8 cellular contexts compared by ENCODE assay signal in the genomic region with DNA sequence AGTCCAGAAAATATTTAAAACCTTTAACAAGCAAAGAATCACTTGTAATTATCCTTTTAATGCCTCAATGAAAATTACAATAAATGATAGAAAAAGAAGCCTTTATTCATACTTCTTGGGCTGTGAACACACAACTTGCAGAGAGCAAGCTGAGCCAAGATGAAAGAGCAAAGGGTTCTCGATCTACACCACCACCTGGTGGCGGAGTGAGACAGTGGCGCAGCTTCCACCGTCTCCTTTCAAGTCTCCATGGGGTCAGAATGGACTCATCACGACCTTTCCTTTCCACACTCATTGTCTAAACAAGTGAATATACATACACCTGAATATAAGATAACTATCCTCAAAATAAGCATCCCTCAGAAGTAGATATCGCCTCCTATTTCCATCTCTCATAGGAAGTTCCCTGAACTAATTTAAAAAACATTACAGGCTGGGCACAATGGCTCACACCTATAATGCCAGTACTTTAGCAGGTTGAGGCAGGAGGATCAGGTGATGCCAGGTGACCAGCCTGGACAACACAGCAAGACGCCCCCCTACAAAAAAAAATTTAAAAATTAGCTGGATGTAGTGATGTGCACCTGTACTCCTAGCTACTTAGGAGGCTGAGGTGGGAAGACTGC. TPM values are rescaled to one million over a fixed set of nuclear protein-coding genes. Genes with fewer than 3 reads are reported as not detected.
DNase-seq lines count a peak whose midpoint lies in the region; ATAC-seq, FAIRE-seq and TF ChIP-seq lines count a peak whose summit lies in the region.

No MANE protein-coding gene starts in this region.

- CTCF ChIA-PET in activated CD8-positive, alpha-beta T cell treated with anti-CD3 and anti-CD28 coated beads for 36 hours (lab: Charles Lee) = interaction anchor here (0.6 to 4.5 kb wide), 20 partner anchors 8 to 945 kb away, joined by 3 to 34 read pairs (median 4); no protein-coding TSS in a partner anchor
- CTCF ChIA-PET in endothelial cell of umbilical vein (lab: Charles Lee) = interaction anchor here (0.6 to 5.9 kb wide), 12 partner anchors 11 to 944 kb away, joined by 3 to 62 read pairs (median 3); no protein-coding TSS in a partner anchor

- H4K20me1 ChIP-seq in endothelial cell of umbilical vein (replicated peaks; ENCODE audit: control insufficient read depth, extremely low read depth, insufficient read depth, low read length) = no peaks in the 10 kb centered on the region

- dilution Hi-C loops in endothelial cell of umbilical vein (cut with MboI; ENCODE audit: extremely low pct_ligation_motif_present, low sequenced_read_pairs) = no loop called here

- H3K4me1 ChIP-seq in endothelial cell of umbilical vein (ENCODE audit: control insufficient read depth, extremely low read depth, insufficient read depth, low read length) = peaks cover 6% of the 10 kb centered on the region

- no peaks in the 10 kb centered on the region for H3K36me3 ChIP-seq in endothelial cell of umbilical vein (ENCODE audit: control insufficient read depth in 2 of 2, extremely low read depth in 1 of 2, insufficient read depth in 2 of 2, low read length in 2 of 2)

- no peak overlapping the region for H2AFZ ChIP-seq in endothelial cell of umbilical vein (ENCODE audit: low read depth, low read length)

- intact Hi-C loops in activated CD8-positive, alpha-beta T cell treated with anti-CD3 and anti-CD28 coated beads for 36 hours (cut with micrococcal nuclease) = loop anchor here (5.0 kb wide), 1 partner anchor 945 kb away; no protein-coding TSS in a partner anchor
- intact Hi-C loops in endothelial cell of umbilical vein (cut with micrococcal nuclease) = loop anchor here (1.0 to 5.0 kb wide), 6 partner anchors 63 to 944 kb away; partner anchors contain the start of gene FGFR2

- H3K9me3 Mint-ChIP-seq in activated CD8-positive, alpha-beta T cell treated with anti-CD3 and anti-CD28 coated beads for 36 hours = no peaks in the 10 kb centered on the region

- peak; percentile 70 for TF ChIP-seq CTCF in activated CD8-positive, alpha-beta T cell treated with anti-CD3 and anti-CD28 coated beads for 36 hours (IDR thresholded peaks at IDR 0.05)
- TF ChIP-seq CTCF in endothelial cell of umbilical vein (IDR thresholded peaks at IDR 0.05; ENCODE audit: extremely low read depth in 1 of 2, insufficient read depth in 1 of 2, low read depth in 1 of 2, low read length in 2 of 2) = peak; percentile 82 to 85

- H3K9ac ChIP-seq in endothelial cell of umbilical vein (replicated peaks; ENCODE audit: extremely low read depth, insufficient read depth, low read length) = no peak overlapping the region

- no peak overlapping the region for H3K27ac ChIP-seq in endothelial cell of umbilical vein (ENCODE audit: insufficient read depth, low read depth, low read length)

- peak; percentile 81 for ATAC-seq in activated CD8-positive, alpha-beta T cell treated with anti-CD3 and anti-CD28 coated beads for 36 hours
- no peak for ATAC-seq in GM18505 (IDR thresholded peaks at IDR 0.05; ENCODE audit: unreplicated experiment)

- peaks cover 5% of the 10 kb centered on the region for H3K36me3 Mint-ChIP-seq in activated CD8-positive, alpha-beta T cell treated with anti-CD3 and anti-CD28 coated beads for 36 hours (ENCODE audit: low read depth)

- no peak overlapping the region for H3K27ac Mint-ChIP-seq in activated CD8-positive, alpha-beta T cell treated with anti-CD3 and anti-CD28 coated beads for 36 hours

- no peaks in the 10 kb centered on the region for H3K27me3 ChIP-seq in endothelial cell of umbilical vein (ENCODE audit: control insufficient read depth in 2 of 2, insufficient read depth in 2 of 2, low read length in 2 of 2)

- FAIRE-seq in endothelial cell of umbilical vein (lab: Jason Lieb, UNC) = peak; percentile 79

- H3K9me1 ChIP-seq in endothelial cell of umbilical vein (replicated peaks; ENCODE audit: control insufficient read depth, extremely low read depth, insufficient read depth, low read length) = no peaks in the 10 kb centered on the region

- TF ChIP-seq POLR2A in endothelial cell of umbilical vein (IDR thresholded peaks at IDR 0.05; ENCODE audit: low read depth, low read length) = no peak
- TF ChIP-seq POLR2A in GM18505 (IDR thresholded peaks at IDR 0.05; ENCODE audit: borderline replicate concordance, extremely low read depth, insufficient read depth, insufficient read length) = no peak

- no peaks in the 10 kb centered on the region for H3K4me1 Mint-ChIP-seq in activated CD8-positive, alpha-beta T cell treated with anti-CD3 and anti-CD28 coated beads for 36 hours (ENCODE audit: low read depth)

- no peak overlapping the region for H3K4me3 Mint-ChIP-seq in activated CD8-positive, alpha-beta T cell treated with anti-CD3 and anti-CD28 coated beads for 36 hours

- no peaks in the 10 kb centered on the region for H3K79me2 ChIP-seq in endothelial cell of umbilical vein (ENCODE audit: control insufficient read depth, insufficient read depth, low read length)

- H3K27me3 Mint-ChIP-seq in activated CD8-positive, alpha-beta T cell treated with anti-CD3 and anti-CD28 coated beads for 36 hours = no peaks in the 10 kb centered on the region

- no peak overlapping the region for H3K4me3 ChIP-seq in endothelial cell of umbilical vein (replicated peaks in 1 of 3; ENCODE audit: insufficient read depth in 1 of 3, low read depth in 1 of 3, low read length in 3 of 3)

- BruUV-seq in endothelial cell of umbilical vein (replicated peaks; lab: Mats Ljungman, UMichigan) = no TSS peak

- DNase-seq in DMS53 (lab: John Stamatoyannopoulos, UW) (peak; percentile 76), H4 (ENCODE audit: low spot score) (peak; percentile 50), NCI-H446 treated with DMSO at 0.1 percent for 48 hours (lab: John Stamatoyannopoulos, UW) (peak; percentile 35), endothelial cell of umbilical vein (ENCODE audit: low read depth, low spot score) (peak; percentile 76), middle frontal gyrus (ENCODE audit: extremely low spot score, low spot score) (peak; percentile 52), stromal cell of bone marrow (ENCODE audit: low read depth) (peak; percentile 40)
- peak; percentile 67 for DNase-seq in activated CD8-positive, alpha-beta T cell treated with anti-CD3 and anti-CD28 coated beads for 36 hours

- no peak overlapping the region for H3K4me2 ChIP-seq in endothelial cell of umbilical vein (ENCODE audit: insufficient read depth, low read length)

- no peaks in the 10 kb centered on the region for H3K9me3 ChIP-seq in endothelial cell of umbilical vein (replicated peaks; ENCODE audit: control insufficient read depth, insufficient read depth, low read length)

- POLR2A ChIA-PET in activated CD8-positive, alpha-beta T cell treated with anti-CD3 and anti-CD28 coated beads for 36 hours (lab: Charles Lee) = interaction anchor here (1.5 kb wide), 1 partner anchor 10 kb away, joined by 3 read pairs; no protein-coding TSS in a partner anchor
- POLR2A ChIA-PET in endothelial cell of umbilical vein (lab: Charles Lee) = no interaction called here

TF ChIP-seq in endothelial cell of umbilical vein, 7 proteins besides CTCF, POLR2A, EP300 and RAD21:
- no peak for TF ChIP-seq EZH2 (IDR thresholded peaks at IDR 0.05; ENCODE audit: borderline replicate concordance, low read depth, low read length, severe bottlenecking)
- no peak for TF ChIP-seq POLR2AphosphoS5 (IDR thresholded peaks at IDR 0.05; ENCODE audit: insufficient read depth, low read depth, low read length)
- no peak for TF ChIP-seq JUN (IDR thresholded peaks at IDR 0.05; ENCODE audit: borderline replicate concordance, insufficient read depth, insufficient read length, low read depth)
- no peak for TF ChIP-seq GATA2 (IDR thresholded peaks at IDR 0.05; ENCODE audit: insufficient read depth, insufficient read length, low read depth, low read length)
- no peak for TF ChIP-seq MYC (IDR thresholded peaks at IDR 0.05; ENCODE audit: low read depth, low read length)
- TF ChIP-seq, protein P1, sequence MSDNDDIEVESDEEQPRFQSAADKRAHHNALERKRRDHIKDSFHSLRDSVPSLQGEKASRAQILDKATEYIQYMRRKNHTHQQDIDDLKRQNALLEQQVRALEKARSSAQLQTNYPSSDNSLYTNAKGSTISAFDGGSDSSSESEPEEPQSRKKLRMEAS (IDR thresholded peaks at IDR 0.05; ENCODE audit: insufficient read depth, insufficient read length) = no peak
- TF ChIP-seq FOS (IDR thresholded peaks at IDR 0.05; ENCODE audit: borderline replicate concordance, insufficient read depth, low read length) = no peak
TF ChIP-seq in endothelial cell of umbilical vein: peak in this region for 0.

RNA-seq across cellular contexts. Expression of gene ATE1, which starts 40.7 kb away (rescaled TPM):
- total RNA-seq in H4 (2014; rRNA removed; shearing (Covaris generic)) = 11.1 and 25.7 TPM in 2 replicates
- total RNA-seq in activated CD8-positive, alpha-beta T cell treated with anti-CD3 and anti-CD28 coated beads for 36 hours = 10 to 100 TPM; 18.0 to 19.2 TPM
- 19.1 and 27.1 TPM in 2 replicates for total RNA-seq in endothelial cell of umbilical vein
- polyA plus RNA-seq in endothelial cell of umbilical vein = 6.9 and 8.7 TPM in 2 replicates
- polyA plus RNA-seq in endothelial cell of umbilical vein (2011; cell fraction: cytosol; rRNA removed) = 8.8 and 9.1 TPM in 2 replicates
- 14.5 and 15.6 TPM in 2 replicates for polyA plus RNA-seq in endothelial cell of umbilical vein (2011; cell fraction: nucleus; rRNA removed)
- polyA plus RNA-seq in endothelial cell of umbilical vein (2012) = 16.3 and 17.3 TPM in 2 replicates
- polyA minus RNA-seq in endothelial cell of umbilical vein = 25.1 and 32.0 TPM in 2 replicates
- 25.6 TPM for polyA minus RNA-seq in endothelial cell of umbilical vein (2011; cell fraction: cytosol; rRNA and poly(A)+ RNA removed)
- polyA minus RNA-seq in endothelial cell of umbilical vein (2011; cell fraction: nucleus; rRNA and poly(A)+ RNA removed) = 26.8 and 30.3 TPM in 2 replicates
